Comparison of ENCODE assay signal across 1 cellular context in the genomic region with DNA sequence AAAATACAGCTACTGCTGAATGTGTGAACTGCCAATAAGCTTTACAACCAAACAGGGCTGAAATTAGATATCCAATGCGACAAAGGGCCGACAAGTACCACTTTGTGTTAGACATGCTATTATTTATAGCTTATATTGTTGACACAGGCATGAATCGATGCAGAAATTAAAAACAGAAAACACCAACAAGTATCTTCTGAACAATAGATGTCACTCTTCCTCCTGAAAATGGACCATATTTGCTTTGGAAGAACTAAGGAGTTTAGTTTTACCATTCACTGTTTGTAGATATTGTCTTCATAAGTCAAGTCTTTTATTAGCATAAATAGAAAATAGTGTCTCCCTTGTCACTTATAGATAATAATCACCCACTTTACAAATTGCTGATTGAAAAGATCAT.
TF ChIP-seq lines count a peak whose summit lies in the region.

No MANE protein-coding gene starts in this region.

TF ChIP-seq in SK-N-SH, 30 proteins besides CTCF, POLR2A, EP300 and RAD21 (continued from another document):
- TF ChIP-seq NFIC (IDR thresholded peaks at IDR 0.05; ENCODE audit: borderline replicate concordance): no peak
- no peak for TF ChIP-seq GABPA (IDR thresholded peaks at IDR 0.05; ENCODE audit: low read depth)
- TF ChIP-seq, protein P1, sequence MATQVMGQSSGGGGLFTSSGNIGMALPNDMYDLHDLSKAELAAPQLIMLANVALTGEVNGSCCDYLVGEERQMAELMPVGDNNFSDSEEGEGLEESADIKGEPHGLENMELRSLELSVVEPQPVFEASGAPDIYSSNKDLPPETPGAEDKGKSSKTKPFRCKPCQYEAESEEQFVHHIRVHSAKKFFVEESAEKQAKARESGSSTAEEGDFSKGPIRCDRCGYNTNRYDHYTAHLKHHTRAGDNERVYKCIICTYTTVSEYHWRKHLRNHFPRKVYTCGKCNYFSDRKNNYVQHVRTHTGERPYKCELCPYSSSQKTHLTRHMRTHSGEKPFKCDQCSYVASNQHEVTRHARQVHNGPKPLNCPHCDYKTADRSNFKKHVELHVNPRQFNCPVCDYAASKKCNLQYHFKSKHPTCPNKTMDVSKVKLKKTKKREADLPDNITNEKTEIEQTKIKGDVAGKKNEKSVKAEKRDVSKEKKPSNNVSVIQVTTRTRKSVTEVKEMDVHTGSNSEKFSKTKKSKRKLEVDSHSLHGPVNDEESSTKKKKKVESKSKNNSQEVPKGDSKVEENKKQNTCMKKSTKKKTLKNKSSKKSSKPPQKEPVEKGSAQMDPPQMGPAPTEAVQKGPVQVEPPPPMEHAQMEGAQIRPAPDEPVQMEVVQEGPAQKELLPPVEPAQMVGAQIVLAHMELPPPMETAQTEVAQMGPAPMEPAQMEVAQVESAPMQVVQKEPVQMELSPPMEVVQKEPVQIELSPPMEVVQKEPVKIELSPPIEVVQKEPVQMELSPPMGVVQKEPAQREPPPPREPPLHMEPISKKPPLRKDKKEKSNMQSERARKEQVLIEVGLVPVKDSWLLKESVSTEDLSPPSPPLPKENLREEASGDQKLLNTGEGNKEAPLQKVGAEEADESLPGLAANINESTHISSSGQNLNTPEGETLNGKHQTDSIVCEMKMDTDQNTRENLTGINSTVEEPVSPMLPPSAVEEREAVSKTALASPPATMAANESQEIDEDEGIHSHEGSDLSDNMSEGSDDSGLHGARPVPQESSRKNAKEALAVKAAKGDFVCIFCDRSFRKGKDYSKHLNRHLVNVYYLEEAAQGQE (IDR thresholded peaks at IDR 0.05; ENCODE audit: low read depth, low read length): no peak
- no peak for TF ChIP-seq TCF12 (IDR thresholded peaks at IDR 0.05)
- TF ChIP-seq FOXJ3 (CRISPR knock-in tag; IDR thresholded peaks at IDR 0.05): no peak
- no peak for TF ChIP-seq FOXM1 (IDR thresholded peaks at IDR 0.05; ENCODE audit: low read depth)
